ENCODE assay signal across 2 cellular contexts in the genomic region with DNA sequence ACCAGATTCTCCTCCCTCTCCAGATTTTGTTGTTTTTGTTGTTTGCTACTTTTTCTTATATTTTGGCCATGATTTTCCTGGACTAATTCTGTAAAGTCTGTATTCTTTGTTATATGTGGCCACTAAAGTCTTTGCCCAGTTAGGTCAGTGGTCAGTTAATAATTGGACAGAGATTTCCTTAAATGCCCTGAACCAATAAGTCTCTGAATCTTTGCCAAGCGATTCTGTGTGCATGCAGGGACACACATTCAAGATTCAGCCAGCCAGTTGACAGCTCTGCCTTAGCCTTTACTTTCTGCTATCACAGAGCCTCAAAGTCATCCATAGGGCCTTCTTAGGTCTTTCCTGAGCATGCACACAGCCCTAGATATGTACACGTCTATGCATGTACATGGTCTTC.
TF ChIP-seq lines count a peak whose summit lies in the region.

No MANE protein-coding gene starts in this region.

TF ChIP-seq in liver, 16 proteins besides CTCF, POLR2A, EP300 and RAD21:
- peak in 1 of 2 donors; percentile 51 for TF ChIP-seq RXRA (IDR thresholded peaks at IDR 0.05)
- TF ChIP-seq JUND (IDR thresholded peaks at IDR 0.05): peak in 1 of 2 donors; percentile 19
- peak; percentile 15 for TF ChIP-seq SP1 (IDR thresholded peaks at IDR 0.05)
- TF ChIP-seq HNF4A (conservative IDR thresholded peaks at IDR 0.05): peak; percentile 41 to 57
- TF ChIP-seq, protein P1, sequence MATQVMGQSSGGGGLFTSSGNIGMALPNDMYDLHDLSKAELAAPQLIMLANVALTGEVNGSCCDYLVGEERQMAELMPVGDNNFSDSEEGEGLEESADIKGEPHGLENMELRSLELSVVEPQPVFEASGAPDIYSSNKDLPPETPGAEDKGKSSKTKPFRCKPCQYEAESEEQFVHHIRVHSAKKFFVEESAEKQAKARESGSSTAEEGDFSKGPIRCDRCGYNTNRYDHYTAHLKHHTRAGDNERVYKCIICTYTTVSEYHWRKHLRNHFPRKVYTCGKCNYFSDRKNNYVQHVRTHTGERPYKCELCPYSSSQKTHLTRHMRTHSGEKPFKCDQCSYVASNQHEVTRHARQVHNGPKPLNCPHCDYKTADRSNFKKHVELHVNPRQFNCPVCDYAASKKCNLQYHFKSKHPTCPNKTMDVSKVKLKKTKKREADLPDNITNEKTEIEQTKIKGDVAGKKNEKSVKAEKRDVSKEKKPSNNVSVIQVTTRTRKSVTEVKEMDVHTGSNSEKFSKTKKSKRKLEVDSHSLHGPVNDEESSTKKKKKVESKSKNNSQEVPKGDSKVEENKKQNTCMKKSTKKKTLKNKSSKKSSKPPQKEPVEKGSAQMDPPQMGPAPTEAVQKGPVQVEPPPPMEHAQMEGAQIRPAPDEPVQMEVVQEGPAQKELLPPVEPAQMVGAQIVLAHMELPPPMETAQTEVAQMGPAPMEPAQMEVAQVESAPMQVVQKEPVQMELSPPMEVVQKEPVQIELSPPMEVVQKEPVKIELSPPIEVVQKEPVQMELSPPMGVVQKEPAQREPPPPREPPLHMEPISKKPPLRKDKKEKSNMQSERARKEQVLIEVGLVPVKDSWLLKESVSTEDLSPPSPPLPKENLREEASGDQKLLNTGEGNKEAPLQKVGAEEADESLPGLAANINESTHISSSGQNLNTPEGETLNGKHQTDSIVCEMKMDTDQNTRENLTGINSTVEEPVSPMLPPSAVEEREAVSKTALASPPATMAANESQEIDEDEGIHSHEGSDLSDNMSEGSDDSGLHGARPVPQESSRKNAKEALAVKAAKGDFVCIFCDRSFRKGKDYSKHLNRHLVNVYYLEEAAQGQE (IDR thresholded peaks at IDR 0.05): no peak
- no peak for TF ChIP-seq YY1 (IDR thresholded peaks at IDR 0.05)

TF ChIP-seq in HepG2, 621 proteins besides CTCF, POLR2A, EP300 and RAD21:
- TF ChIP-seq, protein P2, sequence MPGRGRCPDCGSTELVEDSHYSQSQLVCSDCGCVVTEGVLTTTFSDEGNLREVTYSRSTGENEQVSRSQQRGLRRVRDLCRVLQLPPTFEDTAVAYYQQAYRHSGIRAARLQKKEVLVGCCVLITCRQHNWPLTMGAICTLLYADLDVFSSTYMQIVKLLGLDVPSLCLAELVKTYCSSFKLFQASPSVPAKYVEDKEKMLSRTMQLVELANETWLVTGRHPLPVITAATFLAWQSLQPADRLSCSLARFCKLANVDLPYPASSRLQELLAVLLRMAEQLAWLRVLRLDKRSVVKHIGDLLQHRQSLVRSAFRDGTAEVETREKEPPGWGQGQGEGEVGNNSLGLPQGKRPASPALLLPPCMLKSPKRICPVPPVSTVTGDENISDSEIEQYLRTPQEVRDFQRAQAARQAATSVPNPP (CRISPR knock-in tag; IDR thresholded peaks at IDR 0.05): no peak
- TF ChIP-seq, protein P3, sequence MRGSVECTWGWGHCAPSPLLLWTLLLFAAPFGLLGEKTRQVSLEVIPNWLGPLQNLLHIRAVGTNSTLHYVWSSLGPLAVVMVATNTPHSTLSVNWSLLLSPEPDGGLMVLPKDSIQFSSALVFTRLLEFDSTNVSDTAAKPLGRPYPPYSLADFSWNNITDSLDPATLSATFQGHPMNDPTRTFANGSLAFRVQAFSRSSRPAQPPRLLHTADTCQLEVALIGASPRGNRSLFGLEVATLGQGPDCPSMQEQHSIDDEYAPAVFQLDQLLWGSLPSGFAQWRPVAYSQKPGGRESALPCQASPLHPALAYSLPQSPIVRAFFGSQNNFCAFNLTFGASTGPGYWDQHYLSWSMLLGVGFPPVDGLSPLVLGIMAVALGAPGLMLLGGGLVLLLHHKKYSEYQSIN (CRISPR knock-in tag; IDR thresholded peaks at IDR 0.05; ENCODE audit: borderline replicate concordance): no peak
- TF ChIP-seq ZNF790 (CRISPR knock-in tag; IDR thresholded peaks at IDR 0.05; ENCODE audit: borderline replicate concordance) (no peak), SP140L (CRISPR knock-in tag; IDR thresholded peaks at IDR 0.05; ENCODE audit: borderline replicate concordance) (no peak)
